In the genomic region with DNA sequence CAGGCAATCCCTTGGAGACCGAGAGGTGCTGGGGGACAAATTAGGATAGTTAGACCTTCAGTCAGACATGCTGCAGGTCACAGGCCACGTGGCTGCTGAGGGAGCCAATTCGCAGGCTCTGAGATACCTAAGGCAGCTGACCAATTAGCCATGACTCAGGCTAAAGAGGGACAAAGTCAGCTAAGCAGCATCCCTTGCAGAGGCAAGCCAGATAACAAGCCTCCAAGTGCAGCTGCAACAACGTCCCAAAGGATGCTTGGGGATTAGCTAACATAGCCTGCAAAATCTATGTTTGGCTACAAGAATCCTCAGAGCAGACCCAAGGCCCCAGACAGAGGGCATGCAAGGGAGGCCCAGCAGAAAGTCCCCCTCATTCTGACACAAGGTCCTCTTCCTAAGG, we compare ENCODE assay signal across 17 cellular contexts.
DNase-seq lines count a peak whose midpoint lies in the region; ATAC-seq and TF ChIP-seq lines count a peak whose summit lies in the region.
"Had no signal": no experiment of that assay in that cellular context is flagged by ENCODE, and none has a peak within 500 bp of the region (broad histone marks: within the 10 kb centered on the region; RNA-seq: fewer than 3 reads in every experiment).

No MANE protein-coding gene starts in this region.

- H3K4me1 ChIP-seq in Karpas-422 (ENCODE audit: low read length) = peaks cover 42% of the 10 kb centered on the region
- H3K4me1 ChIP-seq in left ventricle myocardium inferior = peaks cover 16% of the 10 kb centered on the region
- no peaks in the 10 kb centered on the region for H3K4me1 ChIP-seq in gastrocnemius medialis
- H3K4me1 ChIP-seq: HAP-1 had no signal

- H3K9me3 Mint-ChIP-seq in brain = peaks cover 0 to 2% (median 0%) of the 10 kb centered on the region in 5 experiments
- H3K9me3 Mint-ChIP-seq in immature natural killer cell = no peaks in the 10 kb centered on the region
- H3K9me3 Mint-ChIP-seq: activated CD4-positive, alpha-beta memory T cell treated with anti-CD3 and anti-CD28 coated beads, Interleukin-2, amount 10 ng/mL, durations not matched to agents 7 days and 5 days had no signal

- H3K9me2 ChIP-seq in Karpas-422 (replicated peaks; ENCODE audit: insufficient read depth, low read length) = no peaks in the 10 kb centered on the region

- DNase-seq in Karpas-422 = peak; percentile 84
- DNase-seq in left ventricle myocardium inferior = peak; percentile 31
- peak; percentile 4 to 11 for DNase-seq in gastrocnemius medialis
- no peak for DNase-seq in immature natural killer cell
- DNase-seq in pons (ENCODE audit: low spot score) = no peak
- DNase-seq in AG08395 (ENCODE audit: low spot score) = no peak
- DNase-seq: activated CD4-positive, alpha-beta memory T cell treated with anti-CD3 and anti-CD28 coated beads, Interleukin-2, amount 10 ng/mL, durations not matched to agents 7 days and 5 days; effector memory CD4-positive, alpha-beta T cell; GF-D8; NCI-H1930; NCI-H446; stimulated activated CD4-positive, alpha-beta T cell treated with anti-CD3 and anti-CD28 coated beads, Interleukin-2, amount 100 ng/mL, for 48 hours; T-helper 17 cell had no signal

- H3K27ac Mint-ChIP-seq in brain (peak overlapping the region in 3 of 5 experiments; percentile 24 to 74 (median 30)), immature natural killer cell (no peak overlapping the region)
- H3K27ac Mint-ChIP-seq: activated CD4-positive, alpha-beta memory T cell treated with anti-CD3 and anti-CD28 coated beads, Interleukin-2, amount 10 ng/mL, durations not matched to agents 7 days and 5 days; activated naive CD8-positive, alpha-beta T cell; T-helper 17 cell had no signal

- no peak overlapping the region for H2AFZ ChIP-seq in Karpas-422 (ENCODE audit: low read length)

- H3K4me3 Mint-ChIP-seq in brain (no peak overlapping the region), immature natural killer cell (no peak overlapping the region)
- H3K4me3 Mint-ChIP-seq: activated CD4-positive, alpha-beta memory T cell treated with anti-CD3 and anti-CD28 coated beads, Interleukin-2, amount 10 ng/mL, durations not matched to agents 7 days and 5 days; activated naive CD8-positive, alpha-beta T cell; T-helper 17 cell had no signal

- ATAC-seq in gastrocnemius medialis = peak; percentile 27 to 56
- ATAC-seq: T-helper 17 cell had no signal

- H3K36me3 Mint-ChIP-seq in brain (peaks cover 21% of the 10 kb centered on the region), immature natural killer cell (peaks cover 14 to 46% (median 41%) of the 10 kb centered on the region in 3 donors)

- H3K27ac ChIP-seq in Karpas-422 (ENCODE audit: low read length) = peak overlapping the region; percentile 86
- no peak overlapping the region for H3K27ac ChIP-seq in left ventricle myocardium inferior (replicated peaks)
- H3K27ac ChIP-seq in gastrocnemius medialis = no peak overlapping the region
- H3K27ac ChIP-seq: BLaER1 treated with 17β-estradiol and CSF1 and Interleukin-3, amounts not matched to agents 10 nM and 100 nM had no signal

- H3K9me3 ChIP-seq in Karpas-422 (ENCODE audit: low read length) = no peaks in the 10 kb centered on the region
- no peaks in the 10 kb centered on the region for H3K9me3 ChIP-seq in left ventricle myocardium inferior (replicated peaks)
- no peaks in the 10 kb centered on the region for H3K9me3 ChIP-seq in gastrocnemius medialis
- H3K9me3 ChIP-seq: BLaER1 treated with 17β-estradiol and CSF1 and Interleukin-3, amounts not matched to agents 10 nM and 100 nM; HAP-1 had no signal

- H3K27me3 ChIP-seq in Karpas-422 (ENCODE audit: low read length) = no peaks in the 10 kb centered on the region
- no peaks in the 10 kb centered on the region for H3K27me3 ChIP-seq in left ventricle myocardium inferior (ENCODE audit: low read depth)
- no peaks in the 10 kb centered on the region for H3K27me3 ChIP-seq in gastrocnemius medialis
- H3K27me3 ChIP-seq: BLaER1 treated with 17β-estradiol and CSF1 and Interleukin-3, amounts not matched to agents 10 nM and 100 nM had no signal

- H3K4me3 ChIP-seq in Karpas-422 (ENCODE audit: low read length) (peak overlapping the region; percentile 18; the same call in 1 of the 2 replicates), left ventricle myocardium inferior (no peak overlapping the region), gastrocnemius medialis (no peak overlapping the region)
- H3K4me3 ChIP-seq: BLaER1 treated with 17β-estradiol and CSF1 and Interleukin-3, amounts not matched to agents 10 nM and 100 nM; HAP-1 had no signal

- peak overlapping the region; percentile 47 for H3K9ac ChIP-seq in Karpas-422 (ENCODE audit: low read length)

- H3K36me3 ChIP-seq in Karpas-422 (ENCODE audit: insufficient read depth, low read length) (peaks cover 64% of the 10 kb centered on the region), left ventricle myocardium inferior (no peaks in the 10 kb centered on the region), gastrocnemius medialis (no peaks in the 10 kb centered on the region)

- H3K27me3 Mint-ChIP-seq in brain (no peaks in the 10 kb centered on the region), immature natural killer cell (ENCODE audit: low read depth in 3 of 3) (peaks cover 0 to 2% (median 0%) of the 10 kb centered on the region in 3 donors)
- H3K27me3 Mint-ChIP-seq: activated CD4-positive, alpha-beta memory T cell treated with anti-CD3 and anti-CD28 coated beads, Interleukin-2, amount 10 ng/mL, durations not matched to agents 7 days and 5 days; activated naive CD8-positive, alpha-beta T cell; T-helper 17 cell had no signal

- H3K4me1 Mint-ChIP-seq in brain = peaks cover 45% of the 10 kb centered on the region
- no peaks in the 10 kb centered on the region for H3K4me1 Mint-ChIP-seq in immature natural killer cell
- H3K4me1 Mint-ChIP-seq: activated CD4-positive, alpha-beta memory T cell treated with anti-CD3 and anti-CD28 coated beads, Interleukin-2, amount 10 ng/mL, durations not matched to agents 7 days and 5 days had no signal

- intact Hi-C loops in left ventricle myocardium inferior (cut with micrococcal nuclease) = loop anchor here (5.0 kb wide), 1 partner anchor 327 kb away; no protein-coding TSS in a partner anchor
- intact Hi-C loops in gastrocnemius medialis (cut with DNase I; ENCODE audit: low total_unique reads) = loop anchor here (5.0 kb wide), 1 partner anchor 347 kb away; no protein-coding TSS in a partner anchor

- no peak for TF ChIP-seq POLR2A in gastrocnemius medialis (IDR thresholded peaks at IDR 0.05)

- H3K79me2 ChIP-seq in Karpas-422 (ENCODE audit: low read length) = peaks cover 5% of the 10 kb centered on the region; the same call in 1 of the 2 replicates

- no peaks in the 10 kb centered on the region for H4K20me1 ChIP-seq in Karpas-422 (ENCODE audit: insufficient read depth, low read depth, low read length)
- H4K20me1 ChIP-seq: BLaER1 treated with 17β-estradiol and CSF1 and Interleukin-3, amounts not matched to agents 10 nM and 100 nM had no signal

- TF ChIP-seq CTCF in brain (conservative IDR thresholded peaks at IDR 0.05) (no peak), left ventricle myocardium inferior (IDR thresholded peaks at IDR 0.05; ENCODE audit: borderline replicate concordance) (no peak), gastrocnemius medialis (IDR thresholded peaks at IDR 0.05 in 4 of 5, conservative IDR thresholded peaks at IDR 0.05 in 1 of 5) (no peak)

- in situ Hi-C loops in gastrocnemius medialis (cut with MboI; ENCODE audit: low sequenced_read_pairs in 4 of 4) = loop anchor here in 3 of 4 donors (10.0 to 25.0 kb wide), 2 partner anchors 324 to 332 kb away; no protein-coding TSS in a partner anchor

- H3K4me2 ChIP-seq in Karpas-422 (ENCODE audit: low read depth, low read length, poor library complexity, severe bottlenecking) = peak overlapping the region; percentile 51
- H3K4me2 ChIP-seq: BLaER1 treated with 17β-estradiol and CSF1 and Interleukin-3, amounts not matched to agents 10 nM and 100 nM had no signal

Comparison
In these comparisons a context has a peak if more than half of its experiments do, and no peak if none do; other contexts are left out.
1. DNase-seq: peak in Karpas-422 (single experiment), left ventricle myocardium inferior (single experiment) and gastrocnemius medialis (2 of 2); none in immature natural killer cell (0 of 3), pons (single experiment) and AG08395 (single experiment).
2. H3K27ac Mint-ChIP-seq: peak in brain (3 of 5); none in immature natural killer cell (0 of 6).